ENCODE assay signal across 11 cellular contexts in the genomic region with DNA sequence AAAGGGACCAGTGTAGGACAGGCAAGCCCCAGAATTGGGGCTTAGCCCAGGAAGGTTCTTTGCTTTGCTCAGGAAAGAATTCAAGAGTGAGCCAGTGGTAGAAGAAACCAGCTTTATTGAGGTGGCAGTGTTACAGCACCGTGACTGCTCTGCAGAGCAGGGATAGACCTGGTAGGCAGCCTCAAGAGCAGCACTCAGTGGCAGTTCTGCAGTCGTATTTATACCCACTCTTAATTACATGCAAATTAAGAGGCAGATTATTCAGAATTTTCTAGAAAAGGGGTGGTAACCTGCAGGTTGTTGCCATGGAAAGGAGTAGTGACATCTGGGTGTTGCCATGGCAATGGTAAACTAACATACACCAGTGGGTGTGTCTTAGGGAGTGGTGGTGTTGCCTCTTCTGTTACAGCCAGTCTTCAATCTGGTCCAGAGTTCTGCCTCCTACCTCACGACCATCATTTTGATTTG.
DNase-seq lines count a peak whose midpoint lies in the region; ATAC-seq and TF ChIP-seq lines count a peak whose summit lies in the region.
"Had no signal": no experiment of that assay in that cellular context is flagged by ENCODE, and none has a peak within 500 bp of the region (broad histone marks: within the 10 kb centered on the region; RNA-seq: fewer than 3 reads in every experiment).

No MANE protein-coding gene starts in this region.

- H3K27me3 ChIP-seq in neural cell (ENCODE audit: insufficient read depth, low read depth, low read length) = no peaks in the 10 kb centered on the region

- H3K9me2 ChIP-seq in neural cell (ENCODE audit: insufficient read depth, low read length) = no peaks in the 10 kb centered on the region

- peak; percentile 8 for DNase-seq in activated CD4-positive, alpha-beta T cell treated with anti-CD3 and anti-CD28 coated beads, Interleukin-2, amount 50 U/mL, for 1 hour
- no peak for DNase-seq in activated CD4-positive, alpha-beta T cell treated with anti-CD3 and anti-CD28 coated beads for 48 hours
- DNase-seq in NCI-H2196 treated with DMSO at 0.1 percent for 48 hours (lab: John Stamatoyannopoulos, UW; ENCODE audit: unreplicated experiment) = peak; percentile 4
- DNase-seq in choroid plexus epithelial cell (ENCODE audit: low read depth) = peak; percentile 33
- DNase-seq: foreskin fibroblast, IMR-90, left ventricle myocardium inferior had no signal

- no peaks in the 10 kb centered on the region for H3K9me3 ChIP-seq in neural cell (ENCODE audit: low read length)
- H3K9me3 ChIP-seq: left ventricle myocardium inferior had no signal

- H4K20me1 ChIP-seq in neural cell (ENCODE audit: insufficient read depth) = no peaks in the 10 kb centered on the region

- H3K4me2 ChIP-seq in neural cell (ENCODE audit: low read length) = no peak overlapping the region

- TF ChIP-seq RAD21 in neural cell (conservative IDR thresholded peaks at IDR 0.05) = no peak

- H2AFZ ChIP-seq in neural cell (ENCODE audit: low read depth, low read length) = no peak overlapping the region

- no peaks in the 10 kb centered on the region for H3K79me2 ChIP-seq in neural cell (replicated peaks; ENCODE audit: insufficient read depth, low read length)

- ATAC-seq in GM21723 (IDR thresholded peaks at IDR 0.05; ENCODE audit: unreplicated experiment) (no peak), HG02588 (IDR thresholded peaks at IDR 0.05; ENCODE audit: unreplicated experiment) (no peak), HG03045 (IDR thresholded peaks at IDR 0.05; ENCODE audit: unreplicated experiment) (no peak)

- no peaks in the 10 kb centered on the region for H3F3A ChIP-seq in neural cell (ENCODE audit: insufficient read depth, low read length, poor library complexity, severe bottlenecking)

- H3K36me3 ChIP-seq in neural cell (ENCODE audit: insufficient read depth, low read length) = no peaks in the 10 kb centered on the region
- H3K36me3 ChIP-seq: left ventricle myocardium inferior had no signal

- TF ChIP-seq CTCF in choroid plexus epithelial cell (conservative IDR thresholded peaks at IDR 0.05; ENCODE audit: low read depth, low read length) (no peak), neural cell (IDR thresholded peaks at IDR 0.05; ENCODE audit: poor library complexity, severe bottlenecking) (peak; percentile 18)

- peak overlapping the region; percentile 46 for H3K27ac ChIP-seq in neural cell (ENCODE audit: low read length)
- H3K27ac ChIP-seq: left ventricle myocardium inferior had no signal

- no peak overlapping the region for H3K4me3 ChIP-seq in choroid plexus epithelial cell (ENCODE audit: low read depth, low read length)
- peak overlapping the region; percentile 32 for H3K4me3 ChIP-seq in neural cell (ENCODE audit: low read length)
- H3K4me3 ChIP-seq: left ventricle myocardium inferior had no signal

- no peak overlapping the region for H3K9ac ChIP-seq in neural cell (ENCODE audit: low read length)

- no peak for TF ChIP-seq EP300 in neural cell (conservative IDR thresholded peaks at IDR 0.05; ENCODE audit: poor library complexity, severe bottlenecking)

TF ChIP-seq in neural cell, 6 proteins besides CTCF, POLR2A, EP300 and RAD21:
- TF ChIP-seq POLR2AphosphoS5 (IDR thresholded peaks at IDR 0.05) = no peak
- no peak for TF ChIP-seq MXI1 (conservative IDR thresholded peaks at IDR 0.05; ENCODE audit: poor library complexity, severe bottlenecking)
- TF ChIP-seq, protein P1, sequence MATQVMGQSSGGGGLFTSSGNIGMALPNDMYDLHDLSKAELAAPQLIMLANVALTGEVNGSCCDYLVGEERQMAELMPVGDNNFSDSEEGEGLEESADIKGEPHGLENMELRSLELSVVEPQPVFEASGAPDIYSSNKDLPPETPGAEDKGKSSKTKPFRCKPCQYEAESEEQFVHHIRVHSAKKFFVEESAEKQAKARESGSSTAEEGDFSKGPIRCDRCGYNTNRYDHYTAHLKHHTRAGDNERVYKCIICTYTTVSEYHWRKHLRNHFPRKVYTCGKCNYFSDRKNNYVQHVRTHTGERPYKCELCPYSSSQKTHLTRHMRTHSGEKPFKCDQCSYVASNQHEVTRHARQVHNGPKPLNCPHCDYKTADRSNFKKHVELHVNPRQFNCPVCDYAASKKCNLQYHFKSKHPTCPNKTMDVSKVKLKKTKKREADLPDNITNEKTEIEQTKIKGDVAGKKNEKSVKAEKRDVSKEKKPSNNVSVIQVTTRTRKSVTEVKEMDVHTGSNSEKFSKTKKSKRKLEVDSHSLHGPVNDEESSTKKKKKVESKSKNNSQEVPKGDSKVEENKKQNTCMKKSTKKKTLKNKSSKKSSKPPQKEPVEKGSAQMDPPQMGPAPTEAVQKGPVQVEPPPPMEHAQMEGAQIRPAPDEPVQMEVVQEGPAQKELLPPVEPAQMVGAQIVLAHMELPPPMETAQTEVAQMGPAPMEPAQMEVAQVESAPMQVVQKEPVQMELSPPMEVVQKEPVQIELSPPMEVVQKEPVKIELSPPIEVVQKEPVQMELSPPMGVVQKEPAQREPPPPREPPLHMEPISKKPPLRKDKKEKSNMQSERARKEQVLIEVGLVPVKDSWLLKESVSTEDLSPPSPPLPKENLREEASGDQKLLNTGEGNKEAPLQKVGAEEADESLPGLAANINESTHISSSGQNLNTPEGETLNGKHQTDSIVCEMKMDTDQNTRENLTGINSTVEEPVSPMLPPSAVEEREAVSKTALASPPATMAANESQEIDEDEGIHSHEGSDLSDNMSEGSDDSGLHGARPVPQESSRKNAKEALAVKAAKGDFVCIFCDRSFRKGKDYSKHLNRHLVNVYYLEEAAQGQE (IDR thresholded peaks at IDR 0.05; ENCODE audit: borderline replicate concordance) = no peak
- TF ChIP-seq SMC3 (conservative IDR thresholded peaks at IDR 0.05; ENCODE audit: poor library complexity) = no peak
- TF ChIP-seq EZH2 (IDR thresholded peaks at IDR 0.05; ENCODE audit: borderline replicate concordance, insufficient read depth, low read length, poor library complexity, severe bottlenecking) = no peak
- TF ChIP-seq TAF1 (IDR thresholded peaks at IDR 0.05; ENCODE audit: low read depth) = no peak
TF ChIP-seq in neural cell: peak in this region for 0.
